Comparison of ENCODE assay signal across 1 cellular context in genomic region chr20:22617160-22617559, GRCh38.
A peak's percentile ranks its signal among the peaks of the same experiment; 100 is the strongest.
TF ChIP-seq lines count a peak whose summit lies in the region.

No MANE protein-coding gene starts in this region.

TF ChIP-seq in HepG2, 621 proteins besides CTCF, POLR2A, EP300 and RAD21 (continued from another document):
- TF ChIP-seq ATF7 (IDR thresholded peaks at IDR 0.05) = peak; percentile 61; the same call in 1 of the 2 replicates
- no peak for TF ChIP-seq ATF7 (CRISPR knock-in tag; IDR thresholded peaks at IDR 0.05)
- 0 out of 2 replicates have a peak, but pooled peaks have one; percentile 17 for TF ChIP-seq FOSL2 (CRISPR knock-in tag; IDR thresholded peaks at IDR 0.05)
